13 cellular contexts compared by ENCODE assay signal in the genomic region with DNA sequence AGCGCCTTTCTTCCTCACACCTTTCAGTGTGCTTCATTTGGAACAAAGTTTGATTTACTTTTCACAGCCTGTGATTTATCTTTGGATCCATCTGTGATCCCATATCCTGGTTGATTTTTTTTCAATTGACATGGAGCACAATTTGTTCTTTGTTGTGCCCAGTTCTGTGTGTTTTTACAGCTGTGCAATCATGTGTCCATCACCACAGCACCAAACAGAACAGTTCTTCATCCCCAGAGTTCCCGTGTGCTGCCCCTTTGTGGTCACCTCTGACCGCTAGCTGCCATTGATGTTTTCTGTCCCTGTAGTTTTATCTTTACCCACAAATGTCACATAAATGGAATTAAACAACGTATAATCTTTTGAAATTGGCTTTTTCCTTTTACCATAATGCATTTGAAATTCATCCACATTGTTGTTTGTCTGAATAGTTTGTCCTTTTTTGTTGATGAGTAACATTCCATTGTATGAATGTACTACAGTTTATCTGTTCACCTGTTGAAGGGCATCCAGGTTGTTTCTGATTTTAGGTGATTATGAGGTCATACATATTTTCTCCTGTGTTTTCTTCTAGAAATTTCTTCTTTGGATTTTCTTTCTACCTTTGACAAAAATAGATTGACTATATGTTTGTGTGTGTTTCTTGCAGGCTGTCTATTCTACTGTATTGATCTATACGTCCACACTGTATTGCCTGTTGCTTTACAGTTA. TPM values are rescaled to one million over a fixed set of nuclear protein-coding genes. Genes with fewer than 3 reads are reported as not detected.
DNase-seq lines count a peak whose midpoint lies in the region; TF ChIP-seq lines count a peak whose summit lies in the region.
"Had no signal": no experiment of that assay in that cellular context is flagged by ENCODE, and none has a peak within 500 bp of the region (broad histone marks: within the 10 kb centered on the region; RNA-seq: fewer than 3 reads in every experiment).

No MANE protein-coding gene starts in this region.

- H3K27ac ChIP-seq in OCI-LY1 (ENCODE audit: low read depth, low read length, poor library complexity, severe bottlenecking) (no peak overlapping the region), dorsolateral prefrontal cortex (peak overlapping the region; percentile 32 to 98 (median 89)), neural progenitor cell (no peak overlapping the region), coronary artery (no peak overlapping the region), WERI-Rb-1 (no peak overlapping the region)

- H3K36me3 Mint-ChIP-seq in neural progenitor cell: no peaks in the 10 kb centered on the region

- no peaks in the 10 kb centered on the region for H3K9me2 ChIP-seq in OCI-LY1 (ENCODE audit: low read depth, low read length)

- no peaks in the 10 kb centered on the region for H4K20me1 ChIP-seq in OCI-LY1 (ENCODE audit: insufficient read depth, low read length)
- peaks cover 11% of the 10 kb centered on the region for H4K20me1 ChIP-seq in neural progenitor cell (ENCODE audit: low read depth)

- H3K4me3 ChIP-seq in OCI-LY1 (ENCODE audit: low read depth, low read length, poor library complexity, severe bottlenecking) (no peak overlapping the region), dorsolateral prefrontal cortex (peak overlapping the region in 7 of 59 donors; percentile 1 to 35 (median 10)), neural progenitor cell (no peak overlapping the region), coronary artery (no peak overlapping the region), WERI-Rb-1 (ENCODE audit: low read depth, low read length) (no peak overlapping the region)
- H3K4me3 ChIP-seq: lung had no signal

- no peaks in the 10 kb centered on the region for H3K9me3 ChIP-seq in OCI-LY1 (ENCODE audit: low read length)
- H3K9me3 ChIP-seq in neural progenitor cell (ENCODE audit: low read depth): no peaks in the 10 kb centered on the region
- H3K9me3 ChIP-seq in WERI-Rb-1 (ENCODE audit: severe bottlenecking): no peaks in the 10 kb centered on the region

- H3K4me2 ChIP-seq in OCI-LY1 (ENCODE audit: low read length) (no peak overlapping the region), neural progenitor cell (no peak overlapping the region)

- peak; percentile 22; the same call in 1 of the 2 replicates for TF ChIP-seq CTCF in OCI-LY1 (IDR thresholded peaks at IDR 0.05; ENCODE audit: low read length)
- TF ChIP-seq CTCF in dorsolateral prefrontal cortex (IDR thresholded peaks at IDR 0.05 in 54 of 56, conservative IDR thresholded peaks at IDR 0.05 in 2 of 56; ENCODE audit: low read depth in 1 of 56, partially characterized antibody in 56 of 56): peak; percentile 29 to 80 (median 58)
- TF ChIP-seq CTCF in neural progenitor cell (IDR thresholded peaks at IDR 0.05): peak; percentile 15
- no peak for TF ChIP-seq CTCF in coronary artery (IDR thresholded peaks at IDR 0.05)
- no peak for TF ChIP-seq CTCF in WERI-Rb-1 (IDR thresholded peaks at IDR 0.05; ENCODE audit: low read depth, low read length)

- no peaks in the 10 kb centered on the region for H3K27me3 Mint-ChIP-seq in neural progenitor cell (ENCODE audit: insufficient read depth, low read depth)

- no peak overlapping the region for H3K4me3 Mint-ChIP-seq in neural progenitor cell

- intact Hi-C loops in dorsolateral prefrontal cortex (cut with DNase I): no loop called here

- peaks cover 25% of the 10 kb centered on the region; the same call in 1 of the 2 replicates for H3K36me3 ChIP-seq in OCI-LY1 (ENCODE audit: insufficient read depth, low read length)
- H3K36me3 ChIP-seq in neural progenitor cell: no peaks in the 10 kb centered on the region
- H3K36me3 ChIP-seq in WERI-Rb-1: no peaks in the 10 kb centered on the region

- H3F3A ChIP-seq in OCI-LY1 (ENCODE audit: insufficient read depth, low read length): no peaks in the 10 kb centered on the region
- no peaks in the 10 kb centered on the region for H3F3A ChIP-seq in neural progenitor cell (ENCODE audit: low read depth)

- H3K27me3 ChIP-seq in OCI-LY1 (ENCODE audit: insufficient read depth, low read length) (no peaks in the 10 kb centered on the region), dorsolateral prefrontal cortex (no peaks in the 10 kb centered on the region), neural progenitor cell (no peaks in the 10 kb centered on the region), WERI-Rb-1 (ENCODE audit: insufficient read depth, low read depth, severe bottlenecking) (no peaks in the 10 kb centered on the region)

- H3K4me1 ChIP-seq in OCI-LY1 (ENCODE audit: insufficient read depth, low read length, severe bottlenecking) (peaks cover 3% of the 10 kb centered on the region), neural progenitor cell (no peaks in the 10 kb centered on the region)

- H3K4me1 Mint-ChIP-seq in neural progenitor cell: no peaks in the 10 kb centered on the region

- H3K9ac ChIP-seq in OCI-LY1 (ENCODE audit: low read length) (no peak overlapping the region), neural progenitor cell (no peak overlapping the region)

- no peak overlapping the region for H3K27ac Mint-ChIP-seq in neural progenitor cell

- H3K79me2 ChIP-seq in OCI-LY1 (ENCODE audit: insufficient read depth, low read length) (peaks cover 4% of the 10 kb centered on the region; the same call in 1 of the 2 replicates), neural progenitor cell (ENCODE audit: low read depth) (no peaks in the 10 kb centered on the region)

- H3K9me3 Mint-ChIP-seq in neural progenitor cell: no peaks in the 10 kb centered on the region

- H2AFZ ChIP-seq in OCI-LY1 (ENCODE audit: low read length) (no peak overlapping the region), neural progenitor cell (replicated peaks) (no peak overlapping the region)

- DNase-seq in Ammon's horn (ENCODE audit: low spot score) (peak; percentile 87), dorsolateral prefrontal cortex (peak in 7 of 10 donors; percentile 27 to 66 (median 48)), neural progenitor cell (ENCODE audit: low spot score) (peak; percentile 4), coronary artery (ENCODE audit: low spot score) (no peak), WERI-Rb-1 (no peak)
- DNase-seq in stimulated activated CD4-positive, alpha-beta T cell treated with anti-CD3 and anti-CD28 coated beads, Interleukin-1b, Interleukin-23, amount 100 ng/mL, for 48 hours: no peak
- no peak for DNase-seq in activated CD4-positive, alpha-beta T cell treated with anti-CD3 and anti-CD28 coated beads, Interleukin-2, amount 50 U/mL, for 48 hours
- DNase-seq: activated CD4-positive, alpha-beta T cell treated with anti-CD3 and anti-CD28 coated beads for 4 hours; NCI-H2171 treated with DMSO at 0.1 percent for 48 hours; stimulated activated CD8-positive, alpha-beta memory T cell treated with anti-CD3 and anti-CD28 coated beads, Interleukin-4, amount 100 ng/mL, for 48 hours; T-helper 1 cell had no signal

RNA-seq across cellular contexts. Expression of gene MIGA1, which starts 17.4 kb away (rescaled TPM):
- 10 to 100 TPM; 33.7 to 74.8 (median 59.0) TPM for total RNA-seq in dorsolateral prefrontal cortex
- 7.8 and 12.6 TPM in 2 replicates for total RNA-seq in neural progenitor cell (ENCODE audit: low replicate concordance)

RNA-seq across cellular contexts. Expression of gene USP33, which starts 37.2 kb away (rescaled TPM):
- total RNA-seq in dorsolateral prefrontal cortex (100 to 1,000 TPM in 114 of 120 experiments, 10 to 100 TPM in 6; 66.3 to 161 (median 125) TPM), neural progenitor cell (ENCODE audit: low replicate concordance) (88.8 and 132 TPM in 2 replicates)

Comparison
In these comparisons a context has a peak if more than half of its experiments do, and no peak if none do; other contexts are left out.
1. DNase-seq: peak in Ammon's horn (single experiment), dorsolateral prefrontal cortex (7 of 10) and neural progenitor cell (single experiment); none in coronary artery (single experiment), stimulated activated CD4-positive, alpha-beta T cell treated with anti-CD3 and anti-CD28 coated beads, Interleukin-1b, Interleukin-23, amount 100 ng/mL, for 48 hours (single experiment), activated CD4-positive, alpha-beta T cell treated with anti-CD3 and anti-CD28 coated beads, Interleukin-2, amount 50 U/mL, for 48 hours (0 of 2) and WERI-Rb-1 (single experiment).
2. H3K27ac ChIP-seq: peak in dorsolateral prefrontal cortex (59 of 59); none in OCI-LY1 (single experiment), neural progenitor cell (single experiment), coronary artery (0 of 2) and WERI-Rb-1 (single experiment).
3. CTCF ChIP-seq: peak in OCI-LY1 (single experiment), dorsolateral prefrontal cortex (56 of 56) and neural progenitor cell (single experiment); none in coronary artery (single experiment) and WERI-Rb-1 (single experiment).